ENCODE assay signal across 15 cellular contexts in genomic region chr12:70260610-70261009, GRCh38. TPM values are rescaled to one million over a fixed set of nuclear protein-coding genes. Genes with fewer than 3 reads are reported as not detected.
DNase-seq lines count a peak whose midpoint lies in the region; ATAC-seq and TF ChIP-seq lines count a peak whose summit lies in the region.
"Had no signal": no experiment of that assay in that cellular context is flagged by ENCODE, and none has a peak within 500 bp of the region (broad histone marks: within the 10 kb centered on the region; RNA-seq: fewer than 3 reads in every experiment).

No MANE protein-coding gene starts in this region.

- no peaks in the 10 kb centered on the region for H3K27me3 ChIP-seq in SU-DHL-6 (ENCODE audit: low read length)
- H3K27me3 ChIP-seq: cardiac muscle cell, SJSA1 had no signal

- peak overlapping the region; percentile 66 for H3K4me2 ChIP-seq in SU-DHL-6 (ENCODE audit: low read depth, low read length, poor library complexity, severe bottlenecking)

- no peak for TF ChIP-seq CTCF in natural killer cell (IDR thresholded peaks at IDR 0.05)
- no peak for TF ChIP-seq CTCF in SU-DHL-6 (IDR thresholded peaks at IDR 0.05; ENCODE audit: insufficient read depth, low read length, poor library complexity, severe bottlenecking)
- no peak for TF ChIP-seq CTCF in omental fat pad (IDR thresholded peaks at IDR 0.05)

- H3K27ac ChIP-seq in SU-DHL-6 (ENCODE audit: low read depth, low read length) = peak overlapping the region; percentile 53; the same call in 1 of the 2 replicates
- H3K27ac ChIP-seq: cardiac muscle cell, SJSA1 had no signal

- ATAC-seq in natural killer cell (no peak), HG03354 (IDR thresholded peaks at IDR 0.05; ENCODE audit: poor library complexity, severe bottlenecking, unreplicated experiment) (peak; percentile 53), omental fat pad (ENCODE audit: low FRiP score) (no peak)
- no peak for ATAC-seq in natural killer cell treated with Interleukin-12 subunit alpha and Interleukin-12 subunit beta and Interleukin-15 and Interleukin-18, amount 100 ng/mL, for 72 hours

- no peaks in the 10 kb centered on the region for H3K36me3 Mint-ChIP-seq in natural killer cell
- H3K36me3 Mint-ChIP-seq in natural killer cell treated with Interleukin-12 subunit alpha and Interleukin-12 subunit beta and Interleukin-15 and Interleukin-18, amount 100 ng/mL, for 72 hours = peaks cover 7% of the 10 kb centered on the region

- peak overlapping the region; percentile 39 for H3K4me3 Mint-ChIP-seq in natural killer cell
- H3K4me3 Mint-ChIP-seq in natural killer cell treated with Interleukin-12 subunit alpha and Interleukin-12 subunit beta and Interleukin-15 and Interleukin-18, amount 100 ng/mL, for 72 hours = no peak overlapping the region

- H3K4me1 Mint-ChIP-seq in natural killer cell = peaks cover 71 to 79% of the 10 kb centered on the region in 2 donors
- H3K4me1 Mint-ChIP-seq in natural killer cell treated with Interleukin-12 subunit alpha and Interleukin-12 subunit beta and Interleukin-15 and Interleukin-18, amount 100 ng/mL, for 72 hours (ENCODE audit: low read depth in 2 of 2) = peaks cover 51 to 70% of the 10 kb centered on the region in 2 donors

- H3K79me2 ChIP-seq in SU-DHL-6 (ENCODE audit: insufficient read depth, low read length) = peaks cover 100% of the 10 kb centered on the region

- no peaks in the 10 kb centered on the region for H3K27me3 Mint-ChIP-seq in natural killer cell (ENCODE audit: low read depth in 2 of 2)
- H3K27me3 Mint-ChIP-seq in natural killer cell treated with Interleukin-12 subunit alpha and Interleukin-12 subunit beta and Interleukin-15 and Interleukin-18, amount 100 ng/mL, for 72 hours = no peaks in the 10 kb centered on the region

- no peaks in the 10 kb centered on the region for H3K9me3 Mint-ChIP-seq in natural killer cell
- no peaks in the 10 kb centered on the region for H3K9me3 Mint-ChIP-seq in natural killer cell treated with Interleukin-12 subunit alpha and Interleukin-12 subunit beta and Interleukin-15 and Interleukin-18, amount 100 ng/mL, for 72 hours

- no peak overlapping the region for H3K9ac ChIP-seq in SU-DHL-6 (ENCODE audit: low read length)

- no peaks in the 10 kb centered on the region for H3K9me2 ChIP-seq in SU-DHL-6 (replicated peaks; ENCODE audit: insufficient read depth, low read length)

- no peaks in the 10 kb centered on the region for H3K9me3 ChIP-seq in SU-DHL-6 (ENCODE audit: insufficient read depth, low read length)
- H3K9me3 ChIP-seq: SJSA1 had no signal

- no peak for DNase-seq in natural killer cell
- no peak for DNase-seq in natural killer cell treated with Interleukin-12 subunit alpha and Interleukin-12 subunit beta and Interleukin-15 and Interleukin-18, amount 100 ng/mL, for 72 hours (ENCODE audit: low spot score)
- DNase-seq in omental fat pad (ENCODE audit: low spot score) = no peak
- no peak for DNase-seq in ureter (ENCODE audit: low spot score)
- no peak for DNase-seq in GDM1 (lab: John Stamatoyannopoulos, UW)
- no peak for DNase-seq in hypothalamus (lab: John Stamatoyannopoulos, UW)
- DNase-seq: foreskin fibroblast; HCEC 1CT; NCI-H2107; NCI-H82; stimulated activated CD4-positive, alpha-beta T cell treated with anti-CD3 and anti-CD28 coated beads, Interleukin-12 subunit alpha, Interleukin-12 subunit beta, amount 100 ng/mL, for 4 hours had no signal

- peaks cover 19% of the 10 kb centered on the region; the same call in 1 of the 2 replicates for H3F3A ChIP-seq in SU-DHL-6 (ENCODE audit: insufficient read depth)

- peak overlapping the region; percentile 51 to 75 for H3K27ac Mint-ChIP-seq in natural killer cell
- no peak overlapping the region for H3K27ac Mint-ChIP-seq in natural killer cell treated with Interleukin-12 subunit alpha and Interleukin-12 subunit beta and Interleukin-15 and Interleukin-18, amount 100 ng/mL, for 72 hours

- no peaks in the 10 kb centered on the region; the same call in 1 of the 2 replicates for H3K36me3 ChIP-seq in SU-DHL-6 (ENCODE audit: low read length)
- H3K36me3 ChIP-seq: cardiac muscle cell, SJSA1 had no signal

- peaks cover 46% of the 10 kb centered on the region for H4K20me1 ChIP-seq in SU-DHL-6 (ENCODE audit: low read depth, low read length)

- no peak overlapping the region for H2AFZ ChIP-seq in SU-DHL-6 (ENCODE audit: low read depth, low read length, severe bottlenecking)

- intact Hi-C loops in natural killer cell (cut with micrococcal nuclease) = no loop called here

- peak overlapping the region; percentile 15 for H3K4me3 ChIP-seq in SU-DHL-6 (ENCODE audit: insufficient read depth, low read length, poor library complexity, severe bottlenecking)
- H3K4me3 ChIP-seq: cardiac muscle cell, SJSA1 had no signal

RNA-seq across cellular contexts. Expression of gene CNOT2, which starts 17.4 kb away (rescaled TPM):
- total RNA-seq in natural killer cell = 100 to 1,000 TPM; 160 to 178 (median 173) TPM
- 10 to 100 TPM; 74.1 to 82.9 TPM for total RNA-seq in natural killer cell treated with Interleukin-12 subunit alpha and Interleukin-12 subunit beta and Interleukin-15 and Interleukin-18, amount 100 ng/mL, for 72 hours
- total RNA-seq in omental fat pad = 100 to 1,000 TPM; 122 to 155 (median 144) TPM
- 119 TPM for total RNA-seq in ureter

Comparison
In these comparisons a context has a peak if more than half of its experiments do, and no peak if none do; other contexts are left out.
1. H3K27ac Mint-ChIP-seq: peak in natural killer cell (2 of 2); none in natural killer cell treated with Interleukin-12 subunit alpha and Interleukin-12 subunit beta and Interleukin-15 and Interleukin-18, amount 100 ng/mL, for 72 hours (0 of 2).